Comparison of ENCODE assay signal across 22 cellular contexts in the genomic region with DNA sequence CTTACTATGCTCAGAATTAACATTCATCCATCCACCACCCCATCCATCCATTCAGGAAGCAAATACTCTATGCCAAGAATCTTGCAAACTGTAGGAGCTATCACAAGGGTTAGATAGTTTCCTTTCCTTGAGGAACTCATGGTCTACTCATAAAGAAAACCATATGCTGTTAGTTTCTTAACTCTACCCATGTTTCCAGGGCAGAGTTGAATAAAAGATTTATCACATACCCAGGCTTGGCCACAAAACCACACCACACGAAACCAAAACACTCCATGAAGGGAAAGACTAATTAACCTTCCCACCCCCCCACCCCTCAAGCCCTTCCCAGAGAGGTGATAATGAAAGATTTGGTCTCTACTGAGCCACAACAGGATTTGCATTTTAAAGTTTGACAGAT. TPM values are rescaled to one million over a fixed set of nuclear protein-coding genes. Genes with fewer than 3 reads are reported as not detected.
A peak's percentile ranks its signal among the peaks of the same experiment; 100 is the strongest.
DNase-seq lines count a peak whose midpoint lies in the region; ATAC-seq and TF ChIP-seq lines count a peak whose summit lies in the region.
"Had no signal": no experiment of that assay in that cellular context is flagged by ENCODE, and none has a peak within 500 bp of the region (broad histone marks: within the 10 kb centered on the region; RNA-seq: fewer than 3 reads in every experiment).

No MANE protein-coding gene starts in this region.

- no peaks in the 10 kb centered on the region for H3K27me3 ChIP-seq in fibroblast of lung (ENCODE audit: control insufficient read depth, insufficient read depth, low read length)
- H3K27me3 ChIP-seq: heart right ventricle had no signal

- no peaks in the 10 kb centered on the region for H3K36me3 ChIP-seq in fibroblast of lung (ENCODE audit: control insufficient read depth, insufficient read depth, low read length)
- H3K36me3 ChIP-seq: heart right ventricle had no signal

- no peak overlapping the region for H2AFZ ChIP-seq in fibroblast of lung (ENCODE audit: low read length)

- no peaks in the 10 kb centered on the region for H3K79me2 ChIP-seq in fibroblast of lung (ENCODE audit: control insufficient read depth, insufficient read depth, low read length)

- POLR2A ChIA-PET in activated CD8-positive, alpha-beta T cell treated with anti-CD3 and anti-CD28 coated beads, Interleukin-2, amount 10 ng/mL, durations not matched to agents 7 days and 5 days (lab: Charles Lee): no interaction called here

- H3K27ac ChIP-seq in fibroblast of lung (ENCODE audit: insufficient read depth, low read length): no peak overlapping the region
- H3K27ac ChIP-seq: heart right ventricle, HL-60 had no signal

- ATAC-seq in GM18511 (IDR thresholded peaks at IDR 0.05; ENCODE audit: unreplicated experiment): peak; percentile 60
- ATAC-seq in GM21447 (IDR thresholded peaks at IDR 0.05; ENCODE audit: unreplicated experiment): peak; percentile 65
- ATAC-seq in HG03432 (IDR thresholded peaks at IDR 0.05; ENCODE audit: unreplicated experiment): peak; percentile 70
- ATAC-seq in activated CD8-positive, alpha-beta T cell treated with anti-CD3 and anti-CD28 coated beads, Interleukin-2, amount 10 ng/mL, durations not matched to agents 7 days and 5 days: no peak
- no peak for ATAC-seq in left lobe of liver
- ATAC-seq: heart right ventricle, natural killer cell had no signal

- no peaks in the 10 kb centered on the region for H4K20me1 ChIP-seq in fibroblast of lung (ENCODE audit: control insufficient read depth, extremely low read depth, insufficient read depth, low read length)

- no peaks in the 10 kb centered on the region for H3K9me3 ChIP-seq in fibroblast of lung (ENCODE audit: control insufficient read depth, insufficient read depth, low read depth, low read length)
- H3K9me3 ChIP-seq: heart right ventricle had no signal

- peaks cover 9% of the 10 kb centered on the region for H3K4me1 Mint-ChIP-seq in activated CD8-positive, alpha-beta T cell treated with anti-CD3 and anti-CD28 coated beads, Interleukin-2, amount 10 ng/mL, durations not matched to agents 7 days and 5 days (ENCODE audit: low read depth)
- H3K4me1 Mint-ChIP-seq: natural killer cell had no signal

- no peak overlapping the region for H3K27ac Mint-ChIP-seq in activated CD8-positive, alpha-beta T cell treated with anti-CD3 and anti-CD28 coated beads, Interleukin-2, amount 10 ng/mL, durations not matched to agents 7 days and 5 days
- H3K27ac Mint-ChIP-seq: activated B cell treated with CpG ODN at 0.5 μM for 24 hours; natural killer cell; progenitor cell of endocrine pancreas; stimulated activated naive B cell treated with anti-CD40 and anti-IgM and Interleukin-4, amounts not matched to agents 10 μg/mL and 1 μg/mL and 100 μg/mL, for 72 hours; T-helper 1 cell treated with Interleukin-12 subunit alpha and Interleukin-12 subunit beta and Interleukin-4 antibody, amounts not matched to agents 30 μg/mL and 1 μg/mL, for 36 hours had no signal

- H3K27me3 Mint-ChIP-seq in activated CD8-positive, alpha-beta T cell treated with anti-CD3 and anti-CD28 coated beads, Interleukin-2, amount 10 ng/mL, durations not matched to agents 7 days and 5 days (ENCODE audit: low read depth): peaks cover 33% of the 10 kb centered on the region
- H3K27me3 Mint-ChIP-seq: activated B cell treated with CpG ODN at 0.5 μM for 24 hours; stimulated activated naive B cell treated with anti-CD40 and anti-IgM and Interleukin-4, amounts not matched to agents 10 μg/mL and 1 μg/mL and 100 μg/mL, for 72 hours had no signal

- no peak for TF ChIP-seq CTCF in fibroblast of lung (conservative IDR thresholded peaks at IDR 0.05 in 1 of 2, IDR thresholded peaks at IDR 0.05 in 1 of 2; ENCODE audit: low read depth in 1 of 2, low read length in 2 of 2)

- no peak overlapping the region for H3K4me3 Mint-ChIP-seq in activated CD8-positive, alpha-beta T cell treated with anti-CD3 and anti-CD28 coated beads, Interleukin-2, amount 10 ng/mL, durations not matched to agents 7 days and 5 days
- H3K4me3 Mint-ChIP-seq: activated B cell treated with CpG ODN at 0.5 μM for 24 hours; natural killer cell; stimulated activated naive B cell treated with anti-CD40 and anti-IgM and Interleukin-4, amounts not matched to agents 10 μg/mL and 1 μg/mL and 100 μg/mL, for 72 hours; T-helper 1 cell treated with Interleukin-12 subunit alpha and Interleukin-12 subunit beta and Interleukin-4 antibody, amounts not matched to agents 30 μg/mL and 1 μg/mL, for 36 hours had no signal

- CTCF ChIA-PET in activated CD8-positive, alpha-beta T cell treated with anti-CD3 and anti-CD28 coated beads, Interleukin-2, amount 10 ng/mL, durations not matched to agents 7 days and 5 days (lab: Charles Lee): no interaction called here

- H3K4me1 ChIP-seq in fibroblast of lung (ENCODE audit: control insufficient read depth, extremely low read depth, insufficient read depth, low read length): peaks cover 4% of the 10 kb centered on the region

- H3K36me3 Mint-ChIP-seq in activated CD8-positive, alpha-beta T cell treated with anti-CD3 and anti-CD28 coated beads, Interleukin-2, amount 10 ng/mL, durations not matched to agents 7 days and 5 days (ENCODE audit: low read depth): no peaks in the 10 kb centered on the region
- H3K36me3 Mint-ChIP-seq: natural killer cell; stimulated activated naive B cell treated with anti-CD40 and anti-IgM and Interleukin-4, amounts not matched to agents 10 μg/mL and 1 μg/mL and 100 μg/mL, for 72 hours had no signal

- H3K9ac ChIP-seq in fibroblast of lung (ENCODE audit: insufficient read depth, low read length): no peak overlapping the region

- H3K9me3 Mint-ChIP-seq in activated CD8-positive, alpha-beta T cell treated with anti-CD3 and anti-CD28 coated beads, Interleukin-2, amount 10 ng/mL, durations not matched to agents 7 days and 5 days (ENCODE audit: insufficient read depth): no peaks in the 10 kb centered on the region
- H3K9me3 Mint-ChIP-seq: activated B cell treated with CpG ODN at 0.5 μM for 24 hours; natural killer cell; stimulated activated naive B cell treated with anti-CD40 and anti-IgM and Interleukin-4, amounts not matched to agents 10 μg/mL and 1 μg/mL and 100 μg/mL, for 72 hours; T-helper 1 cell treated with Interleukin-12 subunit alpha and Interleukin-12 subunit beta and Interleukin-4 antibody, amounts not matched to agents 30 μg/mL and 1 μg/mL, for 36 hours had no signal

- no peak overlapping the region for H3K4me2 ChIP-seq in fibroblast of lung (ENCODE audit: extremely low read depth, insufficient read depth, low read length)

- H3K4me3 ChIP-seq in fibroblast of lung (replicated peaks in 1 of 4; ENCODE audit: control extremely low read depth in 1 of 4, insufficient read depth in 1 of 4, low read depth in 3 of 4, low read length in 4 of 4): no peak overlapping the region
- H3K4me3 ChIP-seq: heart right ventricle had no signal

- DNase-seq in fibroblast of lung (ENCODE audit: low read depth in 2 of 2) (peak; percentile 29 to 49), COLO829 (ENCODE audit: low spot score) (no peak), left lobe of liver (ENCODE audit: low spot score) (no peak), SHP77 treated with DMSO at 0.1 percent for 48 hours (lab: John Stamatoyannopoulos, UW) (no peak)
- DNase-seq in activated CD8-positive, alpha-beta T cell treated with anti-CD3 and anti-CD28 coated beads, Interleukin-2, amount 10 ng/mL, durations not matched to agents 7 days and 5 days: no peak
- DNase-seq: activated B cell treated with CpG ODN at 0.5 μM for 24 hours; activated CD8-positive, alpha-beta memory T cell treated with anti-CD3 and anti-CD28 coated beads, Interleukin-2, amount 50 U/mL, for 48 hours; heart right ventricle; KBM-7; mammary epithelial cell; natural killer cell; NCI-H1436 treated with DMSO at 0.1 percent for 48 hours; NCI-H345; Right ventricle myocardium superior; stimulated activated naive B cell treated with anti-CD40 and anti-IgM and Interleukin-4, amounts not matched to agents 10 μg/mL and 1 μg/mL and 100 μg/mL, for 72 hours; trophoblast cell had no signal

RNA-seq across cellular contexts. Expression of a gene that starts 23.7 kb away (rescaled TPM):
- not detected in 2 replicates for total RNA-seq in fibroblast of lung
- polyA plus RNA-seq in fibroblast of lung: not detected in 2 replicates
- polyA plus RNA-seq in fibroblast of lung (2012): not detected in 2 replicates
- not detected in 2 replicates for polyA minus RNA-seq in fibroblast of lung (ENCODE audit: low replicate concordance)
- total RNA-seq in activated CD8-positive, alpha-beta T cell treated with anti-CD3 and anti-CD28 coated beads, Interleukin-2, amount 10 ng/mL, durations not matched to agents 7 days and 5 days: not detected
- not detected for total RNA-seq in left lobe of liver
- total RNA-seq: heart right ventricle, mammary epithelial cell, natural killer cell, progenitor cell of endocrine pancreas, Right ventricle myocardium superior had no signal
- polyA plus RNA-seq: heart right ventricle, mammary epithelial cell had no signal

RNA-seq across cellular contexts. Expression of a gene that starts 38.6 kb away (rescaled TPM):
- total RNA-seq in fibroblast of lung: 2.8 and 5.0 TPM in 2 replicates
- 5.6 and 8.7 TPM in 2 replicates for polyA plus RNA-seq in fibroblast of lung
- 2.5 and 3.9 TPM in 2 replicates for polyA plus RNA-seq in fibroblast of lung (2012)
- 0.24 and 2.3 TPM in 2 replicates for polyA minus RNA-seq in fibroblast of lung (ENCODE audit: low replicate concordance)
- total RNA-seq in activated CD8-positive, alpha-beta T cell treated with anti-CD3 and anti-CD28 coated beads, Interleukin-2, amount 10 ng/mL, durations not matched to agents 7 days and 5 days: 10 to 100 TPM; 37.1 to 44.0 TPM
- 5.8 TPM for total RNA-seq in left lobe of liver

RNA-seq across cellular contexts. Expression of a gene that starts 38.9 kb away (rescaled TPM):
- total RNA-seq in fibroblast of lung (21.8 and 22.8 TPM in 2 replicates), left lobe of liver (8.5 TPM)
- polyA plus RNA-seq in fibroblast of lung: 12.7 and 17.9 TPM in 2 replicates
- 12.1 and 14.4 TPM in 2 replicates for polyA plus RNA-seq in fibroblast of lung (2012)
- 1.4 and 3.2 TPM in 2 replicates for polyA minus RNA-seq in fibroblast of lung (ENCODE audit: low replicate concordance)
- 10 to 100 TPM; 35.2 to 37.2 TPM for total RNA-seq in activated CD8-positive, alpha-beta T cell treated with anti-CD3 and anti-CD28 coated beads, Interleukin-2, amount 10 ng/mL, durations not matched to agents 7 days and 5 days

Comparison
In these comparisons a context has a peak if more than half of its experiments do, and no peak if none do; other contexts are left out.
1. ATAC-seq: peak in GM18511 (single experiment), GM21447 (single experiment) and HG03432 (single experiment); none in activated CD8-positive, alpha-beta T cell treated with anti-CD3 and anti-CD28 coated beads, Interleukin-2, amount 10 ng/mL, durations not matched to agents 7 days and 5 days (single experiment) and left lobe of liver (single experiment).
2. DNase-seq: peak in fibroblast of lung (2 of 2); none in COLO829 (single experiment), activated CD8-positive, alpha-beta T cell treated with anti-CD3 and anti-CD28 coated beads, Interleukin-2, amount 10 ng/mL, durations not matched to agents 7 days and 5 days (single experiment), left lobe of liver (single experiment) and SHP77 treated with DMSO at 0.1 percent for 48 hours (single experiment).